15 cellular contexts compared by ENCODE assay signal in the genomic region with DNA sequence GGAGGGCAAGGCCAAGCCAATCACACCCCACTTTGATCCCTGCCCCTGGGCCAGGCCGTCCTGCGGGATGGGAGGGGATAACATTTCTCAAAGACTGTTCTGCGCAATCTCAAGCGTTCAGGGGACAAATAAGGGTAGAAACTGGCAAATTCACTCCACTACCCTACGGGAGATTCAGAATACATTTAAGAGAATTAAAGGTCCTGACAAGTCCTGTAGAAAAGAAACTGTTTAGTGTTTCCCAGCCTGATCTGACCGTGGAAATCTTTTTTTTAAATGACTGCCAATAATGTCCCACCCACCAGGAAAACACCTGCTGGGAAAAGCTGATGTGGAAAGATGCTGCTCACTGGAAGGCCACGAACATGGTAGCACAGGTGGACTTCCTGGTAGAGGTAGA.
"Had no signal": no experiment of that assay in that cellular context is flagged by ENCODE, and none has a peak within 500 bp of the region (broad histone marks: within the 10 kb centered on the region; RNA-seq: fewer than 3 reads in every experiment).

No MANE protein-coding gene starts in this region.

- DNase-seq: left ventricle myocardium superior; natural killer cell; occipital lobe; stimulated activated CD4-positive, alpha-beta T cell treated with anti-CD3 and anti-CD28 coated beads, Interleukin-12 subunit alpha, Interleukin-12 subunit beta, amount 100 ng/mL, for 4 hours; stimulated activated CD4-positive, alpha-beta T cell treated with anti-CD3 and anti-CD28 coated beads, Interleukin-1b, Interleukin-23, amount 100 ng/mL, for 48 hours; stimulated activated CD4-positive, alpha-beta T cell treated with anti-CD3 and anti-CD28 coated beads, Interleukin-4, amount 100 ng/mL, for 1 hour; stimulated activated CD8-positive, alpha-beta memory T cell treated with anti-CD3 and anti-CD28 coated beads, Interleukin-4, amount 100 ng/mL, for 48 hours; stimulated activated naive CD4-positive, alpha-beta T cell; upper lobe of left lung had no signal

- H3K4me1 ChIP-seq: pancreas had no signal

- H3K27ac ChIP-seq: lower lobe of right lung, pancreas, thoracic aorta, upper lobe of left lung had no signal

- H3K9me3 ChIP-seq: lower lobe of right lung, pancreas, stomach, thoracic aorta, tibial nerve, upper lobe of left lung had no signal

- H3K4me3 ChIP-seq: lower lobe of right lung, pancreas, smooth muscle cell, stomach, thoracic aorta, tibial nerve, upper lobe of left lung had no signal

- H3K27me3 ChIP-seq: pancreas, stomach, tibial nerve, upper lobe of left lung had no signal

- H3K36me3 Mint-ChIP-seq: natural killer cell had no signal

- H3K4me2 ChIP-seq: smooth muscle cell had no signal

- H3K27ac Mint-ChIP-seq: natural killer cell had no signal

- H3K9me3 Mint-ChIP-seq: natural killer cell had no signal

- H3K4me3 Mint-ChIP-seq: natural killer cell had no signal

- H3K36me3 ChIP-seq: lower lobe of right lung, pancreas, stomach, thoracic aorta, tibial nerve, upper lobe of left lung had no signal
